Comparison of ENCODE assay signal across 7 cellular contexts in genomic region chr5:81971694-81972495, GRCh38. TPM values are rescaled to one million over a fixed set of nuclear protein-coding genes. Genes with fewer than 3 reads are reported as not detected.
DNase-seq lines count a peak whose midpoint lies in the region; ATAC-seq, FAIRE-seq and TF ChIP-seq lines count a peak whose summit lies in the region.

TSS of gene ATG10 (plus strand) at chr5:81972023. CDS start at chr5:81987571, 15,548 bp downstream.

- peak within 1 kb of the TSS; percentile 76 for H3K4me3 ChIP-seq in astrocyte (ENCODE audit: insufficient read depth, low read depth, low read length)

- peak; percentile 87 for TF ChIP-seq POLR2A in GM18505 (IDR thresholded peaks at IDR 0.05; ENCODE audit: borderline replicate concordance, extremely low read depth, insufficient read depth, insufficient read length)

- H3K9me3 ChIP-seq in astrocyte (ENCODE audit: insufficient read depth, low read depth, low read length) = no peaks in the 10 kb centered on the region

- H3K36me3 Mint-ChIP-seq in T-helper 2 cell treated with Interferon-gamma antibody and Interleukin-4, amounts not matched to agents 5 μg/mL and 100 μg/mL, for 36 hours (ENCODE audit: low read depth) = peaks cover 4% of the 10 kb centered on the region
- H3K36me3 Mint-ChIP-seq in astrocyte (ENCODE audit: low read depth, unreplicated experiment) = no peaks in the 10 kb centered on the region

- peak within 1 kb of the TSS; percentile 92 for H3K9ac ChIP-seq in astrocyte (ENCODE audit: low read length)

- H3K79me2 ChIP-seq in astrocyte (ENCODE audit: insufficient read depth, low read length) = no peaks in the 10 kb centered on the region

- peaks cover 32% of the 10 kb centered on the region for H3K4me1 Mint-ChIP-seq in T-helper 2 cell treated with Interferon-gamma antibody and Interleukin-4, amounts not matched to agents 5 μg/mL and 100 μg/mL, for 36 hours (ENCODE audit: low read depth)
- H3K4me1 Mint-ChIP-seq in astrocyte (ENCODE audit: low read depth, unreplicated experiment) = peaks cover 2% of the 10 kb centered on the region

- ATAC-seq in GM18505 (IDR thresholded peaks at IDR 0.05; ENCODE audit: unreplicated experiment) (peak; percentile 99), HG02970 (IDR thresholded peaks at IDR 0.05; ENCODE audit: low FRiP score, unreplicated experiment) (peak; percentile 94)

- H3K36me3 ChIP-seq in astrocyte (ENCODE audit: insufficient read depth, low read length) = no peaks in the 10 kb centered on the region

- no peaks in the 10 kb centered on the region for H3K27me3 ChIP-seq in astrocyte (ENCODE audit: insufficient read depth, low read length)

- H4K20me1 ChIP-seq in astrocyte (ENCODE audit: insufficient read depth, low read length) = no peaks in the 10 kb centered on the region

- H3K27me3 Mint-ChIP-seq in T-helper 2 cell treated with Interferon-gamma antibody and Interleukin-4, amounts not matched to agents 5 μg/mL and 100 μg/mL, for 36 hours (ENCODE audit: low read depth) = no peaks in the 10 kb centered on the region
- H3K27me3 Mint-ChIP-seq in astrocyte (ENCODE audit: low read depth, unreplicated experiment) = no peaks in the 10 kb centered on the region

- no peaks in the 10 kb centered on the region for H3K9me3 Mint-ChIP-seq in T-helper 2 cell treated with Interferon-gamma antibody and Interleukin-4, amounts not matched to agents 5 μg/mL and 100 μg/mL, for 36 hours
- no peaks in the 10 kb centered on the region for H3K9me3 Mint-ChIP-seq in astrocyte (ENCODE audit: unreplicated experiment)

- FAIRE-seq in astrocyte (lab: Jason Lieb, UNC) = no peak

- H3K27ac Mint-ChIP-seq in T-helper 2 cell treated with Interferon-gamma antibody and Interleukin-4, amounts not matched to agents 5 μg/mL and 100 μg/mL, for 36 hours = peak within 1 kb of the TSS; percentile 97
- peak within 1 kb of the TSS; percentile 97 for H3K27ac Mint-ChIP-seq in astrocyte (ENCODE audit: unreplicated experiment)

- no peaks in the 10 kb centered on the region for H3K4me1 ChIP-seq in astrocyte (ENCODE audit: insufficient read depth, low read length)

- peak within 1 kb of the TSS; percentile 98 for H3K27ac ChIP-seq in astrocyte (ENCODE audit: low read depth, low read length)

- H3K4me2 ChIP-seq in astrocyte (ENCODE audit: low read length) = peak within 1 kb of the TSS; percentile 87

- peak; percentile 58 for DNase-seq in NCI-H187 treated with DMSO at 0.1 percent for 48 hours (lab: John Stamatoyannopoulos, UW)
- DNase-seq in T-helper 2 cell treated with Interferon-gamma antibody and Interleukin-4, amounts not matched to agents 5 μg/mL and 100 μg/mL, for 36 hours (ENCODE audit: low spot score) = peak; percentile 92
- peak; percentile 86 for DNase-seq in astrocyte (ENCODE audit: low read depth)
- DNase-seq in hepatic stellate cell (ENCODE audit: low spot score) = peak; percentile 94
- peak; percentile 68 for DNase-seq in renal cortical epithelial cell (ENCODE audit: low read depth)

- no peak for TF ChIP-seq CTCF in astrocyte (IDR thresholded peaks at IDR 0.05; ENCODE audit: insufficient read depth, low read depth, low read length)

- peak within 1 kb of the TSS; percentile 90 for H2AFZ ChIP-seq in astrocyte (ENCODE audit: low read depth, low read length)

- H3K4me3 Mint-ChIP-seq in T-helper 2 cell treated with Interferon-gamma antibody and Interleukin-4, amounts not matched to agents 5 μg/mL and 100 μg/mL, for 36 hours = peak within 1 kb of the TSS; percentile 95
- peak within 1 kb of the TSS; percentile 92 for H3K4me3 Mint-ChIP-seq in astrocyte (ENCODE audit: unreplicated experiment)

RNA-seq across cellular contexts. Expression of gene ATG10, which starts in this region (rescaled TPM):
- total RNA-seq in astrocyte (4.3 and 4.6 TPM in 2 replicates), renal cortical epithelial cell (18.6 and 18.9 TPM in 2 replicates)

Comparison
In these comparisons a context has a peak if more than half of its experiments do, and no peak if none do; other contexts are left out.
1. Peak in every context shown above with its lines: DNase-seq, ATAC-seq, H3K4me3 ChIP-seq and H3K27ac ChIP-seq.